Comparison of ENCODE assay signal across 8 cellular contexts in genomic region chr12:110403975-110404675, GRCh38.
A peak's percentile ranks its signal among the peaks of the same experiment; 100 is the strongest.
DNase-seq lines count a peak whose midpoint lies in the region; ATAC-seq lines count a peak whose summit lies in the region.

No MANE protein-coding gene starts in this region.

- DNase-seq in DMS 273 (lab: John Stamatoyannopoulos, UW; ENCODE audit: unreplicated experiment), result peak; percentile 89
- DNase-seq in NCI-H2227 (lab: John Stamatoyannopoulos, UW; ENCODE audit: unreplicated experiment), result peak; percentile 90
- peak; percentile 79 for DNase-seq in activated CD4-positive, CD25-positive, alpha-beta regulatory T cell treated with anti-CD3 and anti-CD28 coated beads, Interleukin-2, amount 50 U/mL, for 72 hours
- peak; percentile 78 for DNase-seq in central memory CD4-positive, alpha-beta T cell
- DNase-seq in islet precursor cell, result peak; percentile 84
- DNase-seq in stimulated activated CD4-positive, alpha-beta T cell treated with anti-CD3 and anti-CD28 coated beads, Interleukin-12 subunit alpha, Interleukin-12 subunit beta, amount 100 ng/mL, for 24 hours (ENCODE audit: low read depth in 2 of 2), result peak; percentile 49 to 72

- peak; percentile 59 for ATAC-seq in HG02885 (IDR thresholded peaks at IDR 0.05; ENCODE audit: poor library complexity, unreplicated experiment)
- no peak for ATAC-seq in HG03280 (IDR thresholded peaks at IDR 0.05; ENCODE audit: unreplicated experiment)
